34 cellular contexts compared by ENCODE assay signal in the genomic region with DNA sequence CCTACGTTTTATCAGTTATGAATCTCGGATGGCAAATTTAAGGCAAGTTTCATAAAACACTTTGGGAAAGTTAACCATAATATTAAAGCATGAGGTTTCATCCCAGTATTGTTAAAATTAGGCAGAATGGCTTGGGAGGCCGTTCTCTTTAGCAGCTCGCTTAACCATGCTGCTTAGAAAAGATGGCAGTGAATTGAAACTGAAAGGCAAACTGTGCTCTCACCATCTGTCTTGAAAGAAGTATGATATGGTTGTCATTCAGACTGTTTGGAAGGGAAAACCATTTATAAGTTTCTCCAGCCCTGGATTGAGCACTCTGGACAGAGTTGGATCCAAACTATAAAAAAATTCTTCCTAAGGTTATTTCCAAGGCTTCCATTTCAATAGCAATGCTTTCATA.
"Had no signal": no experiment of that assay in that cellular context is flagged by ENCODE, and none has a peak within 500 bp of the region (broad histone marks: within the 10 kb centered on the region; RNA-seq: fewer than 3 reads in every experiment).

No MANE protein-coding gene starts in this region.

- H3K27me3 Mint-ChIP-seq: activated B cell treated with CpG ODN at 0.5 μM for 24 hours; activated CD4-positive, alpha-beta memory T cell treated with anti-CD3 and anti-CD28 coated beads, Interleukin-2, amount 10 ng/mL, durations not matched to agents 7 days and 5 days; activated CD4-positive, alpha-beta T cell treated with anti-CD3 and anti-CD28 coated beads, Interleukin-2, amount 10 ng/mL, durations not matched to agents 7 days and 5 days; activated CD8-positive, alpha-beta memory T cell treated with anti-CD3 and anti-CD28 coated beads, Interleukin-2, amount 10 ng/mL, durations not matched to agents 7 days and 5 days; activated naive CD4-positive, alpha-beta T cell treated with anti-CD3 and anti-CD28 coated beads, Interleukin-2, amount 10 ng/mL, durations not matched to agents 7 days and 5 days; activated naive CD4-positive, alpha-beta T cell treated with anti-CD3 and anti-CD28 coated beads, Interleukin-2, amount 50 U/mL, for 24 hours; activated naive CD8-positive, alpha-beta T cell; activated naive CD8-positive, alpha-beta T cell treated with anti-CD3 and anti-CD28 coated beads, Interleukin-2, amount 10 ng/mL, durations not matched to agents 7 days and 5 days; activated naive CD8-positive, alpha-beta T cell treated with anti-CD3 and anti-CD28 coated beads, Interleukin-2, amount 50 U/mL, for 24 hours; activated T-cell treated with anti-CD3 and anti-CD28 coated beads, Interleukin-2, amount 50 U/mL, for 24 hours; central memory CD8-positive, alpha-beta T cell had no signal

- H3K36me3 ChIP-seq: ascending aorta, cardiac muscle cell had no signal

- H3K9me3 Mint-ChIP-seq: activated B cell treated with CpG ODN at 0.5 μM for 24 hours; activated CD4-positive, alpha-beta T cell treated with anti-CD3 and anti-CD28 coated beads, Interleukin-2, amount 10 ng/mL, durations not matched to agents 7 days and 5 days; activated naive CD4-positive, alpha-beta T cell treated with anti-CD3 and anti-CD28 coated beads, Interleukin-2, amount 10 ng/mL, durations not matched to agents 7 days and 5 days; activated naive CD4-positive, alpha-beta T cell treated with anti-CD3 and anti-CD28 coated beads, Interleukin-2, amount 50 U/mL, for 24 hours; activated naive CD8-positive, alpha-beta T cell treated with anti-CD3 and anti-CD28 coated beads, Interleukin-2, amount 10 ng/mL, durations not matched to agents 7 days and 5 days; activated naive CD8-positive, alpha-beta T cell treated with anti-CD3 and anti-CD28 coated beads, Interleukin-2, amount 50 U/mL, for 24 hours; activated T-cell treated with anti-CD3 and anti-CD28 coated beads, Interleukin-2, amount 50 U/mL, for 24 hours; activated T-helper 2 cell treated with anti-CD3 and anti-CD28 coated beads, Interferon-gamma antibody, Interleukin-2, Interleukin-4, amounts not matched to agents 10 μg/mL and 5 μg/mL and 100 μg/mL, durations not matched to agents 14 hours and 24 hours and 36 hours; brain; central memory CD8-positive, alpha-beta T cell; T-helper 2 cell treated with Interferon-gamma antibody and Interleukin-4, amounts not matched to agents 5 μg/mL and 100 μg/mL, for 36 hours had no signal

- ATAC-seq: activated CD8-positive, alpha-beta memory T cell treated with anti-CD3 and anti-CD28 coated beads, Interleukin-2, amount 10 ng/mL, durations not matched to agents 7 days and 5 days; activated CD8-positive, alpha-beta T cell treated with anti-CD3 and anti-CD28 coated beads, Interleukin-2, amount 10 ng/mL, durations not matched to agents 7 days and 5 days; activated naive CD8-positive, alpha-beta T cell treated with anti-CD3 and anti-CD28 coated beads, Interleukin-2, amount 50 U/mL, for 24 hours had no signal

- H3K4me3 Mint-ChIP-seq: activated B cell treated with CpG ODN at 0.5 μM for 24 hours; activated CD4-positive, alpha-beta memory T cell treated with anti-CD3 and anti-CD28 coated beads, Interleukin-2, amount 10 ng/mL, durations not matched to agents 7 days and 5 days; activated CD4-positive, alpha-beta T cell treated with anti-CD3 and anti-CD28 coated beads, Interleukin-2, amount 10 ng/mL, durations not matched to agents 7 days and 5 days; activated CD8-positive, alpha-beta memory T cell treated with anti-CD3 and anti-CD28 coated beads, Interleukin-2, amount 10 ng/mL, durations not matched to agents 7 days and 5 days; activated CD8-positive, alpha-beta T cell treated with anti-CD3 and anti-CD28 coated beads, Interleukin-2, amount 10 ng/mL, durations not matched to agents 7 days and 5 days; activated naive CD4-positive, alpha-beta T cell treated with anti-CD3 and anti-CD28 coated beads, Interleukin-2, amount 10 ng/mL, durations not matched to agents 7 days and 5 days; activated naive CD4-positive, alpha-beta T cell treated with anti-CD3 and anti-CD28 coated beads, Interleukin-2, amount 50 U/mL, for 24 hours; activated naive CD8-positive, alpha-beta T cell; activated naive CD8-positive, alpha-beta T cell treated with anti-CD3 and anti-CD28 coated beads, Interleukin-2, amount 10 ng/mL, durations not matched to agents 7 days and 5 days; activated naive CD8-positive, alpha-beta T cell treated with anti-CD3 and anti-CD28 coated beads, Interleukin-2, amount 50 U/mL, for 24 hours; activated T-cell treated with anti-CD3 and anti-CD28 coated beads, Interleukin-2, amount 50 U/mL, for 24 hours; brain; central memory CD8-positive, alpha-beta T cell; T-helper 1 cell treated with Interleukin-12 subunit alpha and Interleukin-12 subunit beta and Interleukin-4 antibody, amounts not matched to agents 30 μg/mL and 1 μg/mL, for 36 hours; T-helper 2 cell treated with Interferon-gamma antibody and Interleukin-4, amounts not matched to agents 5 μg/mL and 100 μg/mL, for 36 hours had no signal

- H3K4me1 ChIP-seq: ascending aorta had no signal

- H3K4me1 Mint-ChIP-seq: activated B cell treated with CpG ODN at 0.5 μM for 24 hours; activated CD4-positive, alpha-beta memory T cell treated with anti-CD3 and anti-CD28 coated beads, Interleukin-2, amount 10 ng/mL, durations not matched to agents 7 days and 5 days; activated CD4-positive, alpha-beta T cell treated with anti-CD3 and anti-CD28 coated beads, Interleukin-2, amount 10 ng/mL, durations not matched to agents 7 days and 5 days; activated CD8-positive, alpha-beta memory T cell treated with anti-CD3 and anti-CD28 coated beads, Interleukin-2, amount 10 ng/mL, durations not matched to agents 7 days and 5 days; activated naive CD4-positive, alpha-beta T cell treated with anti-CD3 and anti-CD28 coated beads, Interleukin-2, amount 10 ng/mL, durations not matched to agents 7 days and 5 days; activated naive CD8-positive, alpha-beta T cell treated with anti-CD3 and anti-CD28 coated beads, Interleukin-2, amount 10 ng/mL, durations not matched to agents 7 days and 5 days; activated naive CD8-positive, alpha-beta T cell treated with anti-CD3 and anti-CD28 coated beads, Interleukin-2, amount 50 U/mL, for 24 hours; central memory CD8-positive, alpha-beta T cell had no signal

- DNase-seq: activated B cell treated with CpG ODN at 0.5 μM for 24 hours; activated CD4-positive, alpha-beta memory T cell treated with anti-CD3 and anti-CD28 coated beads, Interleukin-2, amount 10 ng/mL, durations not matched to agents 7 days and 5 days; activated CD4-positive, alpha-beta T cell treated with anti-CD3 and anti-CD28 coated beads for 4 hours; activated CD4-positive, alpha-beta T cell treated with anti-CD3 and anti-CD28 coated beads, Interleukin-2, amount 10 ng/mL, durations not matched to agents 7 days and 5 days; activated CD4-positive, alpha-beta T cell treated with anti-CD3 and anti-CD28 coated beads, Interleukin-2, amount 50 U/mL, for 48 hours; activated CD4-positive, CD25-positive, alpha-beta regulatory T cell treated with anti-CD3 and anti-CD28 coated beads, Interleukin-2, amount 50 U/mL, for 72 hours; activated CD8-positive, alpha-beta memory T cell treated with anti-CD3 and anti-CD28 coated beads for 24 hours; activated CD8-positive, alpha-beta memory T cell treated with anti-CD3 and anti-CD28 coated beads, Interleukin-2, amount 10 ng/mL, durations not matched to agents 7 days and 5 days; activated CD8-positive, alpha-beta memory T cell treated with anti-CD3 and anti-CD28 coated beads, Interleukin-2, amount 50 U/mL, for 48 hours; activated CD8-positive, alpha-beta T cell treated with anti-CD3 and anti-CD28 coated beads, Interleukin-2, amount 10 ng/mL, durations not matched to agents 7 days and 5 days; activated effector memory CD4-positive, alpha-beta T cell treated with Interleukin-2 at 50 U/mL for 16 hours; activated gamma-delta T cell; activated naive CD4-positive, alpha-beta T cell treated with anti-CD3 and anti-CD28 coated beads, Interleukin-2, amount 10 ng/mL, durations not matched to agents 7 days and 5 days; activated naive CD4-positive, alpha-beta T cell treated with Interleukin-2 at 50 U/mL for 16 hours; activated naive CD8-positive, alpha-beta T cell treated with anti-CD3 and anti-CD28 coated beads, Interleukin-2, amount 10 ng/mL, durations not matched to agents 7 days and 5 days; activated naive CD8-positive, alpha-beta T cell treated with anti-CD3 and anti-CD28 coated beads, Interleukin-2, amount 50 U/mL, for 24 hours; activated T-cell treated with anti-CD3 and anti-CD28 coated beads, Interleukin-2, amount 50 U/mL, for 24 hours; activated T-cell treated with anti-CD3 and anti-CD28 coated beads, Interleukin-2, amount 50 U/mL, for 48 hours; amygdala; caudate nucleus; cerebellar nuclear complex; T-helper 1 cell; T-helper 2 cell; T-helper 9 cell had no signal

- H3K27me3 ChIP-seq: ascending aorta, cardiac muscle cell had no signal

- H3K27ac ChIP-seq: ascending aorta, cardiac muscle cell, VCaP had no signal

- H3K36me3 Mint-ChIP-seq: activated CD8-positive, alpha-beta memory T cell treated with anti-CD3 and anti-CD28 coated beads, Interleukin-2, amount 10 ng/mL, durations not matched to agents 7 days and 5 days; activated naive CD4-positive, alpha-beta T cell treated with anti-CD3 and anti-CD28 coated beads, Interleukin-2, amount 10 ng/mL, durations not matched to agents 7 days and 5 days; activated naive CD4-positive, alpha-beta T cell treated with anti-CD3 and anti-CD28 coated beads, Interleukin-2, amount 50 U/mL, for 24 hours; activated naive CD8-positive, alpha-beta T cell; brain had no signal

- H3K4me3 ChIP-seq: ascending aorta, cardiac muscle cell had no signal

- H3K9me3 ChIP-seq: ascending aorta had no signal

- H3K27ac Mint-ChIP-seq: activated B cell treated with CpG ODN at 0.5 μM for 24 hours; activated CD4-positive, alpha-beta memory T cell treated with anti-CD3 and anti-CD28 coated beads, Interleukin-2, amount 10 ng/mL, durations not matched to agents 7 days and 5 days; activated CD4-positive, alpha-beta T cell treated with anti-CD3 and anti-CD28 coated beads, Interleukin-2, amount 10 ng/mL, durations not matched to agents 7 days and 5 days; activated CD8-positive, alpha-beta memory T cell treated with anti-CD3 and anti-CD28 coated beads, Interleukin-2, amount 10 ng/mL, durations not matched to agents 7 days and 5 days; activated CD8-positive, alpha-beta T cell treated with anti-CD3 and anti-CD28 coated beads, Interleukin-2, amount 10 ng/mL, durations not matched to agents 7 days and 5 days; activated naive CD4-positive, alpha-beta T cell treated with anti-CD3 and anti-CD28 coated beads, Interleukin-2, amount 10 ng/mL, durations not matched to agents 7 days and 5 days; activated naive CD4-positive, alpha-beta T cell treated with anti-CD3 and anti-CD28 coated beads, Interleukin-2, amount 50 U/mL, for 24 hours; activated naive CD8-positive, alpha-beta T cell; activated naive CD8-positive, alpha-beta T cell treated with anti-CD3 and anti-CD28 coated beads, Interleukin-2, amount 10 ng/mL, durations not matched to agents 7 days and 5 days; activated naive CD8-positive, alpha-beta T cell treated with anti-CD3 and anti-CD28 coated beads, Interleukin-2, amount 50 U/mL, for 24 hours; activated T-cell treated with anti-CD3 and anti-CD28 coated beads, Interleukin-2, amount 50 U/mL, for 24 hours; activated T-helper 2 cell treated with anti-CD3 and anti-CD28 coated beads, Interferon-gamma antibody, Interleukin-2, Interleukin-4, amounts not matched to agents 10 μg/mL and 5 μg/mL and 100 μg/mL, durations not matched to agents 14 hours and 24 hours and 36 hours; T-helper 1 cell treated with Interleukin-12 subunit alpha and Interleukin-12 subunit beta and Interleukin-4 antibody, amounts not matched to agents 30 μg/mL and 1 μg/mL, for 36 hours; T-helper 2 cell treated with Interferon-gamma antibody and Interleukin-4, amounts not matched to agents 5 μg/mL and 100 μg/mL, for 36 hours had no signal
